1 cellular context compared by ENCODE assay signal in the genomic region with DNA sequence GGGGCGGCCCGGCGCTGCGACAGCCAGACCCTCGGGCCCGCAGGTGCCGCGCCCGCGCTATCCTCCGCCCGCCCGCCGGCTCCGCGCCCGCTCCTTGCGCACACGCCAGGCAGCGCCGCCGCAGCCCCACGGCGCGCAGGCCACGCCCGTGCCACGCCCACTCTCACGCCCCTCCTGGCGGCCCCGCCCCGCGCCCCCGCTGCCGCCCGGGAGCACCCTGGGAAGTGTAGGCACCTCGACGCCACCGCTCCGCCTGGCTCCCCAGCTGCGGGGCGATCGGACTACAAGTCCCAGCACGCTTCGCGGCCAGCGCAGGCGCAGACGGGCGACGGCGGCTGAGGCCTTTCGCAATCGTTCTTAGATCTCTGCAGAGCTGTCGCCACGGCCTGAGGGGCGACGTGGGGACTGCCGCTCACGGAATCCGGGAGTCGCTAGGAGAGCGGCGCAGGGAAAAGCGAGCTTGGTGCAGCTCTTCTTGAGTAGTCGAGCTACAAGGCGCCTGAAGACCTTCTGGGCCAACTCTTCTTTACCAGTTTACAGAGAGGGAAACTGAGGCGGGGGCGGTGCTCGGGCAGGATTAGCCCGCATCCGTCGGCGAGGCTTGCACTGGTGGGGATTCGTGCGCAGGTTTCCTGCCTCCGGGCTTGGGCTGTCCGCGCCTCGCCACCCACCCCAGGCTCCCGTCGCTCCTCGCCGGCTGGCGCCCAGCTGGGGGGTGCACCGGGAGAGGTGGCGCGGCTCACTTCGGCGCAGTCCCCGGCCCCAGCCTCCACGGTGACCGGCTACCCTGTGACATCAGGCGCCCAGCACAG.
TF ChIP-seq lines count a peak whose summit lies in the region.

A gene (minus strand): TSS at position 104 of the 812 bp plus-strand sequence. CDS start 124 bp downstream, outside the sequence.

TF ChIP-seq in K562, 482 proteins besides CTCF, POLR2A, EP300 and RAD21 (continued from another document and continues in another):
- TF ChIP-seq, protein P1, sequence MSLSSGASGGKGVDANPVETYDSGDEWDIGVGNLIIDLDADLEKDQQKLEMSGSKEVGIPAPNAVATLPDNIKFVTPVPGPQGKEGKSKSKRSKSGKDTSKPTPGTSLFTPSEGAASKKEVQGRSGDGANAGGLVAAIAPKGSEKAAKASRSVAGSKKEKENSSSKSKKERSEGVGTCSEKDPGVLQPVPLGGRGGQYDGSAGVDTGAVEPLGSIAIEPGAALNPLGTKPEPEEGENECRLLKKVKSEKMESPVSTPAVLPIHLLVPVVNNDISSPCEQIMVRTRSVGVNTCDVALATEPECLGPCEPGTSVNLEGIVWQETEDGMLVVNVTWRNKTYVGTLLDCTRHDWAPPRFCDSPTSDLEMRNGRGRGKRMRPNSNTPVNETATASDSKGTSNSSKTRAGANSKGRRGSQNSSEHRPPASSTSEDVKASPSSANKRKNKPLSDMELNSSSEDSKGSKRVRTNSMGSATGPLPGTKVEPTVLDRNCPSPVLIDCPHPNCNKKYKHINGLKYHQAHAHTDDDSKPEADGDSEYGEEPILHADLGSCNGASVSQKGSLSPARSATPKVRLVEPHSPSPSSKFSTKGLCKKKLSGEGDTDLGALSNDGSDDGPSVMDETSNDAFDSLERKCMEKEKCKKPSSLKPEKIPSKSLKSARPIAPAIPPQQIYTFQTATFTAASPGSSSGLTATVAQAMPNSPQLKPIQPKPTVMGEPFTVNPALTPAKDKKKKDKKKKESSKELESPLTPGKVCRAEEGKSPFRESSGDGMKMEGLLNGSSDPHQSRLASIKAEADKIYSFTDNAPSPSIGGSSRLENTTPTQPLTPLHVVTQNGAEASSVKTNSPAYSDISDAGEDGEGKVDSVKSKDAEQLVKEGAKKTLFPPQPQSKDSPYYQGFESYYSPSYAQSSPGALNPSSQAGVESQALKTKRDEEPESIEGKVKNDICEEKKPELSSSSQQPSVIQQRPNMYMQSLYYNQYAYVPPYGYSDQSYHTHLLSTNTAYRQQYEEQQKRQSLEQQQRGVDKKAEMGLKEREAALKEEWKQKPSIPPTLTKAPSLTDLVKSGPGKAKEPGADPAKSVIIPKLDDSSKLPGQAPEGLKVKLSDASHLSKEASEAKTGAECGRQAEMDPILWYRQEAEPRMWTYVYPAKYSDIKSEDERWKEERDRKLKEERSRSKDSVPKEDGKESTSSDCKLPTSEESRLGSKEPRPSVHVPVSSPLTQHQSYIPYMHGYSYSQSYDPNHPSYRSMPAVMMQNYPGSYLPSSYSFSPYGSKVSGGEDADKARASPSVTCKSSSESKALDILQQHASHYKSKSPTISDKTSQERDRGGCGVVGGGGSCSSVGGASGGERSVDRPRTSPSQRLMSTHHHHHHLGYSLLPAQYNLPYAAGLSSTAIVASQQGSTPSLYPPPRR (CRISPR knock-in tag; IDR thresholded peaks at IDR 0.05; ENCODE audit: borderline replicate concordance), result no peak
- TF ChIP-seq KLF6 (CRISPR knock-in tag; IDR thresholded peaks at IDR 0.05; ENCODE audit: borderline replicate concordance) (no peak), JUND (IDR thresholded peaks at IDR 0.05; ENCODE audit: borderline replicate concordance, low read depth, low read length) (0 out of 2 replicates have a peak, but pooled peaks have one; percentile 26), JUND (tag; IDR thresholded peaks at IDR 0.05; ENCODE audit: borderline replicate concordance, low read depth, low read length) (peak; percentile 21; the same call in 1 of the 3 replicates), EZH2 (IDR thresholded peaks at IDR 0.05; ENCODE audit: borderline replicate concordance, low read depth, low read length) (no peak), ZNF217 (CRISPR knock-in tag; IDR thresholded peaks at IDR 0.05) (no peak), TEAD1 (CRISPR knock-in tag; IDR thresholded peaks at IDR 0.05) (no peak), ESRRB (CRISPR knock-in tag; IDR thresholded peaks at IDR 0.05; ENCODE audit: borderline replicate concordance) (no peak), JUN (IDR thresholded peaks at IDR 0.05; ENCODE audit: borderline replicate concordance, low read depth, low read length) (no peak), JUN (CRISPR knock-in tag; IDR thresholded peaks at IDR 0.05; ENCODE audit: borderline replicate concordance) (no peak), HNRNPL (IDR thresholded peaks at IDR 0.05; ENCODE audit: low read depth, low read length) (no peak), ZNF57 (CRISPR knock-in tag; IDR thresholded peaks at IDR 0.05) (no peak), SREBF2 (CRISPR knock-in tag; IDR thresholded peaks at IDR 0.05) (no peak), HIVEP1 (CRISPR knock-in tag; IDR thresholded peaks at IDR 0.05) (no peak), KLF1 (tag; IDR thresholded peaks at IDR 0.05) (0 out of 2 replicates have a peak, but pooled peaks have one; percentile 25), RBFOX2 (IDR thresholded peaks at IDR 0.05; ENCODE audit: low read depth, low read length) (no peak), NR2C2 (CRISPR knock-in tag; IDR thresholded peaks at IDR 0.05) (no peak), NR2C2 (tag; IDR thresholded peaks at IDR 0.05) (peak; percentile 74; the same call in 1 of the 2 replicates), MAFG (tag; conservative IDR thresholded peaks at IDR 0.05) (no peak), HDAC2 (IDR thresholded peaks at IDR 0.05) (no peak), ZNF431 (CRISPR knock-in tag; IDR thresholded peaks at IDR 0.05) (no peak), DPF2 (IDR thresholded peaks at IDR 0.05) (no peak), EP400 (IDR thresholded peaks at IDR 0.05) (no peak), POLR2AphosphoS2 (IDR thresholded peaks at IDR 0.05; ENCODE audit: low read length) (no peak), OTX1 (CRISPR knock-in tag; IDR thresholded peaks at IDR 0.05) (no peak), ZBTB7A (IDR thresholded peaks at IDR 0.05; ENCODE audit: borderline replicate concordance, control insufficient read depth, low read depth, low read length) (peak; percentile 33; the same call in 1 of the 2 replicates), BCOR (IDR thresholded peaks at IDR 0.05) (peak; percentile 78), L3MBTL2 (IDR thresholded peaks at IDR 0.05) (peak; percentile 60; the same call in 1 of the 2 replicates), GTF2F1 (IDR thresholded peaks at IDR 0.05; ENCODE audit: low read depth, low read length) (no peak), ZNF780A (CRISPR knock-in tag; IDR thresholded peaks at IDR 0.05) (no peak), KAT2B (IDR thresholded peaks at IDR 0.05; ENCODE audit: low read depth, low read length) (no peak), NFYB (IDR thresholded peaks at IDR 0.05; ENCODE audit: extremely low read depth, insufficient read length) (no peak), ZNF24 (IDR thresholded peaks at IDR 0.05) (0 out of 2 replicates have a peak, but pooled peaks have one; percentile 43), SMAD2 (IDR thresholded peaks at IDR 0.05; ENCODE audit: low read depth, low read length) (no peak)
- TF ChIP-seq, protein P2, sequence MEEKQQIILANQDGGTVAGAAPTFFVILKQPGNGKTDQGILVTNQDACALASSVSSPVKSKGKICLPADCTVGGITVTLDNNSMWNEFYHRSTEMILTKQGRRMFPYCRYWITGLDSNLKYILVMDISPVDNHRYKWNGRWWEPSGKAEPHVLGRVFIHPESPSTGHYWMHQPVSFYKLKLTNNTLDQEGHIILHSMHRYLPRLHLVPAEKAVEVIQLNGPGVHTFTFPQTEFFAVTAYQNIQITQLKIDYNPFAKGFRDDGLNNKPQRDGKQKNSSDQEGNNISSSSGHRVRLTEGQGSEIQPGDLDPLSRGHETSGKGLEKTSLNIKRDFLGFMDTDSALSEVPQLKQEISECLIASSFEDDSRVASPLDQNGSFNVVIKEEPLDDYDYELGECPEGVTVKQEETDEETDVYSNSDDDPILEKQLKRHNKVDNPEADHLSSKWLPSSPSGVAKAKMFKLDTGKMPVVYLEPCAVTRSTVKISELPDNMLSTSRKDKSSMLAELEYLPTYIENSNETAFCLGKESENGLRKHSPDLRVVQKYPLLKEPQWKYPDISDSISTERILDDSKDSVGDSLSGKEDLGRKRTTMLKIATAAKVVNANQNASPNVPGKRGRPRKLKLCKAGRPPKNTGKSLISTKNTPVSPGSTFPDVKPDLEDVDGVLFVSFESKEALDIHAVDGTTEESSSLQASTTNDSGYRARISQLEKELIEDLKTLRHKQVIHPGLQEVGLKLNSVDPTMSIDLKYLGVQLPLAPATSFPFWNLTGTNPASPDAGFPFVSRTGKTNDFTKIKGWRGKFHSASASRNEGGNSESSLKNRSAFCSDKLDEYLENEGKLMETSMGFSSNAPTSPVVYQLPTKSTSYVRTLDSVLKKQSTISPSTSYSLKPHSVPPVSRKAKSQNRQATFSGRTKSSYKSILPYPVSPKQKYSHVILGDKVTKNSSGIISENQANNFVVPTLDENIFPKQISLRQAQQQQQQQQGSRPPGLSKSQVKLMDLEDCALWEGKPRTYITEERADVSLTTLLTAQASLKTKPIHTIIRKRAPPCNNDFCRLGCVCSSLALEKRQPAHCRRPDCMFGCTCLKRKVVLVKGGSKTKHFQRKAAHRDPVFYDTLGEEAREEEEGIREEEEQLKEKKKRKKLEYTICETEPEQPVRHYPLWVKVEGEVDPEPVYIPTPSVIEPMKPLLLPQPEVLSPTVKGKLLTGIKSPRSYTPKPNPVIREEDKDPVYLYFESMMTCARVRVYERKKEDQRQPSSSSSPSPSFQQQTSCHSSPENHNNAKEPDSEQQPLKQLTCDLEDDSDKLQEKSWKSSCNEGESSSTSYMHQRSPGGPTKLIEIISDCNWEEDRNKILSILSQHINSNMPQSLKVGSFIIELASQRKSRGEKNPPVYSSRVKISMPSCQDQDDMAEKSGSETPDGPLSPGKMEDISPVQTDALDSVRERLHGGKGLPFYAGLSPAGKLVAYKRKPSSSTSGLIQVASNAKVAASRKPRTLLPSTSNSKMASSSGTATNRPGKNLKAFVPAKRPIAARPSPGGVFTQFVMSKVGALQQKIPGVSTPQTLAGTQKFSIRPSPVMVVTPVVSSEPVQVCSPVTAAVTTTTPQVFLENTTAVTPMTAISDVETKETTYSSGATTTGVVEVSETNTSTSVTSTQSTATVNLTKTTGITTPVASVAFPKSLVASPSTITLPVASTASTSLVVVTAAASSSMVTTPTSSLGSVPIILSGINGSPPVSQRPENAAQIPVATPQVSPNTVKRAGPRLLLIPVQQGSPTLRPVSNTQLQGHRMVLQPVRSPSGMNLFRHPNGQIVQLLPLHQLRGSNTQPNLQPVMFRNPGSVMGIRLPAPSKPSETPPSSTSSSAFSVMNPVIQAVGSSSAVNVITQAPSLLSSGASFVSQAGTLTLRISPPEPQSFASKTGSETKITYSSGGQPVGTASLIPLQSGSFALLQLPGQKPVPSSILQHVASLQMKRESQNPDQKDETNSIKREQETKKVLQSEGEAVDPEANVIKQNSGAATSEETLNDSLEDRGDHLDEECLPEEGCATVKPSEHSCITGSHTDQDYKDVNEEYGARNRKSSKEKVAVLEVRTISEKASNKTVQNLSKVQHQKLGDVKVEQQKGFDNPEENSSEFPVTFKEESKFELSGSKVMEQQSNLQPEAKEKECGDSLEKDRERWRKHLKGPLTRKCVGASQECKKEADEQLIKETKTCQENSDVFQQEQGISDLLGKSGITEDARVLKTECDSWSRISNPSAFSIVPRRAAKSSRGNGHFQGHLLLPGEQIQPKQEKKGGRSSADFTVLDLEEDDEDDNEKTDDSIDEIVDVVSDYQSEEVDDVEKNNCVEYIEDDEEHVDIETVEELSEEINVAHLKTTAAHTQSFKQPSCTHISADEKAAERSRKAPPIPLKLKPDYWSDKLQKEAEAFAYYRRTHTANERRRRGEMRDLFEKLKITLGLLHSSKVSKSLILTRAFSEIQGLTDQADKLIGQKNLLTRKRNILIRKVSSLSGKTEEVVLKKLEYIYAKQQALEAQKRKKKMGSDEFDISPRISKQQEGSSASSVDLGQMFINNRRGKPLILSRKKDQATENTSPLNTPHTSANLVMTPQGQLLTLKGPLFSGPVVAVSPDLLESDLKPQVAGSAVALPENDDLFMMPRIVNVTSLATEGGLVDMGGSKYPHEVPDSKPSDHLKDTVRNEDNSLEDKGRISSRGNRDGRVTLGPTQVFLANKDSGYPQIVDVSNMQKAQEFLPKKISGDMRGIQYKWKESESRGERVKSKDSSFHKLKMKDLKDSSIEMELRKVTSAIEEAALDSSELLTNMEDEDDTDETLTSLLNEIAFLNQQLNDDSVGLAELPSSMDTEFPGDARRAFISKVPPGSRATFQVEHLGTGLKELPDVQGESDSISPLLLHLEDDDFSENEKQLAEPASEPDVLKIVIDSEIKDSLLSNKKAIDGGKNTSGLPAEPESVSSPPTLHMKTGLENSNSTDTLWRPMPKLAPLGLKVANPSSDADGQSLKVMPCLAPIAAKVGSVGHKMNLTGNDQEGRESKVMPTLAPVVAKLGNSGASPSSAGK (IDR thresholded peaks at IDR 0.05), result no peak
- TF ChIP-seq, protein P3, sequence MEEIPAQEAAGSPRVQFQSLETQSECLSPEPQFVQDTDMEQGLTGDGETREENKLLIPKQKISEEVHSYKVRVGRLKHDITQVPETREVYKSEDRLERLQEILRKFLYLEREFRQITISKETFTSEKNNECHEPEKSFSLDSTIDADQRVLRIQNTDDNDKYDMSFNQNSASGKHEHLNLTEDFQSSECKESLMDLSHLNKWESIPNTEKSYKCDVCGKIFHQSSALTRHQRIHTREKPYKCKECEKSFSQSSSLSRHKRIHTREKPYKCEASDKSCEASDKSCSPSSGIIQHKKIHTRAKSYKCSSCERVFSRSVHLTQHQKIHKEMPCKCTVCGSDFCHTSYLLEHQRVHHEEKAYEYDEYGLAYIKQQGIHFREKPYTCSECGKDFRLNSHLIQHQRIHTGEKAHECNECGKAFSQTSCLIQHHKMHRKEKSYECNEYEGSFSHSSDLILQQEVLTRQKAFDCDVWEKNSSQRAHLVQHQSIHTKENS (CRISPR knock-in tag; IDR thresholded peaks at IDR 0.05), result no peak
- TF ChIP-seq, protein P4, sequence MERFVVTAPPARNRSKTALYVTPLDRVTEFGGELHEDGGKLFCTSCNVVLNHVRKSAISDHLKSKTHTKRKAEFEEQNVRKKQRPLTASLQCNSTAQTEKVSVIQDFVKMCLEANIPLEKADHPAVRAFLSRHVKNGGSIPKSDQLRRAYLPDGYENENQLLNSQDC (CRISPR knock-in tag; IDR thresholded peaks at IDR 0.05), result no peak
- TF ChIP-seq, protein P5, sequence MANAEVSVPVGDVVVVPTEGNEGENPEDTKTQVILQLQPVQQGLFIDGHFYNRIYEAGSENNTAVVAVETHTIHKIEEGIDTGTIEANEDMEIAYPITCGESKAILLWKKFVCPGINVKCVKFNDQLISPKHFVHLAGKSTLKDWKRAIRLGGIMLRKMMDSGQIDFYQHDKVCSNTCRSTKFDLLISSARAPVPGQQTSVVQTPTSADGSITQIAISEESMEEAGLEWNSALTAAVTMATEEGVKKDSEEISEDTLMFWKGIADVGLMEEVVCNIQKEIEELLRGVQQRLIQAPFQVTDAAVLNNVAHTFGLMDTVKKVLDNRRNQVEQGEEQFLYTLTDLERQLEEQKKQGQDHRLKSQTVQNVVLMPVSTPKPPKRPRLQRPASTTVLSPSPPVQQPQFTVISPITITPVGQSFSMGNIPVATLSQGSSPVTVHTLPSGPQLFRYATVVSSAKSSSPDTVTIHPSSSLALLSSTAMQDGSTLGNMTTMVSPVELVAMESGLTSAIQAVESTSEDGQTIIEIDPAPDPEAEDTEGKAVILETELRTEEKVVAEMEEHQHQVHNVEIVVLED (CRISPR knock-in tag; IDR thresholded peaks at IDR 0.05), result peak; percentile 74
- TF ChIP-seq, protein P6, sequence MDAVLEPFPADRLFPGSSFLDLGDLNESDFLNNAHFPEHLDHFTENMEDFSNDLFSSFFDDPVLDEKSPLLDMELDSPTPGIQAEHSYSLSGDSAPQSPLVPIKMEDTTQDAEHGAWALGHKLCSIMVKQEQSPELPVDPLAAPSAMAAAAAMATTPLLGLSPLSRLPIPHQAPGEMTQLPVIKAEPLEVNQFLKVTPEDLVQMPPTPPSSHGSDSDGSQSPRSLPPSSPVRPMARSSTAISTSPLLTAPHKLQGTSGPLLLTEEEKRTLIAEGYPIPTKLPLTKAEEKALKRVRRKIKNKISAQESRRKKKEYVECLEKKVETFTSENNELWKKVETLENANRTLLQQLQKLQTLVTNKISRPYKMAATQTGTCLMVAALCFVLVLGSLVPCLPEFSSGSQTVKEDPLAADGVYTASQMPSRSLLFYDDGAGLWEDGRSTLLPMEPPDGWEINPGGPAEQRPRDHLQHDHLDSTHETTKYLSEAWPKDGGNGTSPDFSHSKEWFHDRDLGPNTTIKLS (IDR thresholded peaks at IDR 0.05; ENCODE audit: borderline replicate concordance, low read depth), result peak; percentile 72; the same call in 1 of the 2 replicates
